12 cellular contexts compared by ENCODE assay signal in the genomic region with DNA sequence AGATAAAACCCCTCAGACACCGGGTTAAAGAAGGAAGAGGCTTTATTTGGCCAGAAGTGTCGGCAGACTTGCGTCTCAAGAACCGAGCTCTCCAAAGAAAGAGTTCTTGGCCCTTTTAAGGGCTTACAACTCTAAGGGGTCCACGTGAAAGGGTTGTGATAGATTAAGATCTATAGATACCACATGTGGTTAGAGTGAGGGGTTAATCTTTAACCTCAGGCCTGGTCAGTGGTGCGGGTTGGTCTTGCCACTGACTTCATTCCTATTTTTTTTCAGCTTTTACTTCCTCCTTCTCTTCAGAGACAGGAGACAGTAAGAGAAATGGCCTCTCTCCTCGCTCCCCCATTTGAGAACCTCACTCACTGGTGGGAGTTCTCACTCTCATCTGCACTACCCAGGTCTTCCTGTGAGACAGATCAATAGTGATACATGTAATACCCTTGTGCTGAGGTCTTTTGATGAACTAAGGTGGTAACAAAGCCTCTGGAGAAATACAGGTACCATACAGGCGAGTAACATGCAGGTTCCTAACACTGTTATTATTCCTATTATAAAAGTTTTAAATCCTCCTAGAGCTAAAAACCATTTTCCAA. TPM values are rescaled to one million over a fixed set of nuclear protein-coding genes. Genes with fewer than 3 reads are reported as not detected.
DNase-seq lines count a peak whose midpoint lies in the region; ATAC-seq and TF ChIP-seq lines count a peak whose summit lies in the region.
"Had no signal": no experiment of that assay in that cellular context is flagged by ENCODE, and none has a peak within 500 bp of the region (broad histone marks: within the 10 kb centered on the region; RNA-seq: fewer than 3 reads in every experiment).

No MANE protein-coding gene starts in this region.

- no peaks in the 10 kb centered on the region for H3K36me3 Mint-ChIP-seq in stimulated activated effector memory CD8-positive, alpha-beta T cell treated with anti-CD3 and anti-CD28 coated beads, Interleukin-12 subunit alpha, Interleukin-12 subunit beta, amount 100 ng/mL, for 72 hours
- H3K36me3 Mint-ChIP-seq: naive B cell had no signal

- H3K27ac Mint-ChIP-seq in stimulated activated effector memory CD8-positive, alpha-beta T cell treated with anti-CD3 and anti-CD28 coated beads, Interleukin-12 subunit alpha, Interleukin-12 subunit beta, amount 100 ng/mL, for 72 hours, result no peak overlapping the region
- H3K27ac Mint-ChIP-seq: naive B cell had no signal

- no peak overlapping the region for H3K4me3 Mint-ChIP-seq in stimulated activated effector memory CD8-positive, alpha-beta T cell treated with anti-CD3 and anti-CD28 coated beads, Interleukin-12 subunit alpha, Interleukin-12 subunit beta, amount 100 ng/mL, for 72 hours
- H3K4me3 Mint-ChIP-seq: naive B cell had no signal

- H3K4me1 Mint-ChIP-seq in stimulated activated effector memory CD8-positive, alpha-beta T cell treated with anti-CD3 and anti-CD28 coated beads, Interleukin-12 subunit alpha, Interleukin-12 subunit beta, amount 100 ng/mL, for 72 hours, result peaks cover 3% of the 10 kb centered on the region
- H3K4me1 Mint-ChIP-seq: naive B cell had no signal

- ATAC-seq in GM19324 (IDR thresholded peaks at IDR 0.05; ENCODE audit: low FRiP score, unreplicated experiment) (peak; percentile 64), HG02759 (IDR thresholded peaks at IDR 0.05; ENCODE audit: unreplicated experiment) (peak; percentile 80), HG03571 (IDR thresholded peaks at IDR 0.05; ENCODE audit: unreplicated experiment) (peak; percentile 91), omental fat pad (ENCODE audit: low FRiP score) (no peak)
- peak; percentile 24 for ATAC-seq in stimulated activated effector memory CD8-positive, alpha-beta T cell treated with anti-CD3 and anti-CD28 coated beads, Interleukin-12 subunit alpha, Interleukin-12 subunit beta, amount 100 ng/mL, for 72 hours

- no peaks in the 10 kb centered on the region for H3K9me3 Mint-ChIP-seq in stimulated activated effector memory CD8-positive, alpha-beta T cell treated with anti-CD3 and anti-CD28 coated beads, Interleukin-12 subunit alpha, Interleukin-12 subunit beta, amount 100 ng/mL, for 72 hours

- DNase-seq in stimulated activated effector memory CD8-positive, alpha-beta T cell treated with anti-CD3 and anti-CD28 coated beads, Interleukin-12 subunit alpha, Interleukin-12 subunit beta, amount 100 ng/mL, for 72 hours (ENCODE audit: low spot score in 2 of 2), result no peak
- DNase-seq in omental fat pad (ENCODE audit: low spot score) (no peak), DMS79 treated with DMSO at 0.1 percent for 48 hours (lab: John Stamatoyannopoulos, UW) (no peak)
- no peak for DNase-seq in activated naive CD4-positive, alpha-beta T cell (lab: John Stamatoyannopoulos, UW)
- DNase-seq: activated CD4-positive, alpha-beta T cell treated with anti-CD3 and anti-CD28 coated beads for 4 hours; activated gamma-delta T cell treated with Interleukin-2 at 50 U/mL for 16 hours; naive B cell; NCI-H524; SIG-M5 had no signal

- no peak for TF ChIP-seq CTCF in omental fat pad (IDR thresholded peaks at IDR 0.05)

RNA-seq across cellular contexts. Expression of a gene that starts 52.4 kb away (rescaled TPM):
- 100 to 1,000 TPM; 330 to 499 (median 418) TPM for total RNA-seq in omental fat pad
